ENCODE assay signal across 32 cellular contexts in the genomic region with DNA sequence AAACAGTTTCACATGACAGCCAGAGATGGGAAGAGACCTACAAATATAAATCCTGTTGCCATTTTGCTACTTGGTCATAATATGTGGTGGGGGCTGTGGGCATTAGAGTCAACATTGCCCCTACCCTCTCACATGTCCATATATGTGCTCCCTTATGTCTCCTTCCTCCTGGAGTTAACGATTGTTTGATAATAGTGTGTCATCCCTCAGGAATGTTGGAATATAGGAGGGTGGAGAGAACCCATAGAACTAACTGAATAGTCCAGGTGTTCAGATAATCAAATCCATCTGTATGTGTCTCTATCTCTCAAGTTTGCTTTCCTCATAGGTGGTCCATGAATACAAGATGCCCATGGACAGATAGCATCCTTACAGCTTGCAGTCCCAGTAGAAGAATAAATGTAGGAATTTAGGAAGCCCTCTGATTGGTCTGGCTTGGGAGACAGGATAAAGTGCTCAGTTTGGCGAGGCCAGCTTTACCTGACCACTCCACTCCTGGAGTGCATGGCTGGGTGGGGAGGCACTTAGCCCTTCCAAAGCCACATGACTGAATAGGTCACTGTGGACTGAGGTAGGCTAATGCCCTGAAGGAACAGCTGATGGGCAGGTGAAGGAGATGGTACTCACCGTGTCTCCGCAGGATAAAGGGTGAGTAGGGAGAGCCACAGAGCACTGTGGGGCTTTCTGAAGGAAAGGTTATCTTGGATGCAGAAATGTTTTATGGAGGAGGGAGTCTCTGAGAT.
DNase-seq lines count a peak whose midpoint lies in the region; ATAC-seq and TF ChIP-seq lines count a peak whose summit lies in the region.
"Had no signal": no experiment of that assay in that cellular context is flagged by ENCODE, and none has a peak within 500 bp of the region (broad histone marks: within the 10 kb centered on the region; RNA-seq: fewer than 3 reads in every experiment).

No MANE protein-coding gene starts in this region.

- DNase-seq in DMS53 treated with DMSO at 0.1 percent for 48 hours (lab: John Stamatoyannopoulos, UW; ENCODE audit: unreplicated experiment) = peak; percentile 14
- peak; percentile 11 for DNase-seq in LNCaP clone FGC (ENCODE audit: low read depth)
- DNase-seq in epithelial cell of esophagus (ENCODE audit: low read depth) = peak; percentile 28
- DNase-seq in mucosa of descending colon = no peak
- no peak for DNase-seq in tibial artery
- no peak for DNase-seq in NCI-H2029 (lab: John Stamatoyannopoulos, UW)
- DNase-seq: activated CD4-positive, alpha-beta memory T cell treated with anti-CD3 and anti-CD28 coated beads for 36 hours; activated CD4-positive, CD25-positive, alpha-beta regulatory T cell treated with anti-CD3 and anti-CD28 coated beads, Interleukin-2, amount 50 U/mL, for 72 hours; activated naive CD4-positive, alpha-beta T cell treated with anti-CD3 and anti-CD28 coated beads for 36 hours; adrenal gland; BE2C; CD8-positive, alpha-beta memory T cell; cerebellar nuclear complex; DMS 273 treated with DMSO at 0.1 percent for 48 hours; H7; left cardiac atrium; NCI-H1417 treated with DMSO at 0.1 percent for 48 hours; NCI-H510A; NK-92 treated with Interleukin-12 subunit alpha and Interleukin-12 subunit beta, amount 100 ng/mL, for 24 hours; pancreas; SHP77; T-helper 2 cell had no signal

- H3K36me3 ChIP-seq in mucosa of descending colon (ENCODE audit: low read depth) (no peaks in the 10 kb centered on the region), tibial artery (no peaks in the 10 kb centered on the region)
- H3K36me3 ChIP-seq: adrenal gland, BE2C, esophagus muscularis mucosa, neural progenitor cell, pancreas, right atrium auricular region, thoracic aorta, vagina had no signal

- ATAC-seq in mucosa of descending colon = peak; percentile 49
- ATAC-seq in HG03095 (IDR thresholded peaks at IDR 0.05; ENCODE audit: unreplicated experiment) = no peak
- no peak for ATAC-seq in HG03521 (IDR thresholded peaks at IDR 0.05; ENCODE audit: unreplicated experiment)
- ATAC-seq: left cardiac atrium, pancreas had no signal

- no peak overlapping the region for H3K27ac ChIP-seq in tibial artery
- H3K27ac ChIP-seq: adrenal gland, esophagus muscularis mucosa, HL-60, KMS-11, neural progenitor cell, pancreas, right atrium auricular region, thoracic aorta, vagina had no signal

- intact Hi-C loops in mucosa of descending colon (cut with DNase I, micrococcal nuclease) (no loop called here), tibial artery (cut with DNase I; ENCODE audit: low total_unique reads) (no loop called here)

- H3K4me3 ChIP-seq in LNCaP clone FGC (ENCODE audit: low read depth, low read length) (no peak overlapping the region), epithelial cell of esophagus (ENCODE audit: low read length) (no peak overlapping the region), mucosa of descending colon (no peak overlapping the region), tibial artery (no peak overlapping the region)
- H3K4me3 ChIP-seq: adrenal gland, esophagus muscularis mucosa, neural progenitor cell, pancreas, right atrium auricular region, smooth muscle cell, thoracic aorta, vagina had no signal

- H3K27me3 ChIP-seq in tibial artery = peaks cover 0 to 11% of the 10 kb centered on the region in 2 donors
- H3K27me3 ChIP-seq: adrenal gland, BE2C, neural progenitor cell, pancreas, right atrium auricular region, vagina had no signal

- H3K9me3 ChIP-seq in mucosa of descending colon (peaks cover 5% of the 10 kb centered on the region), tibial artery (no peaks in the 10 kb centered on the region)
- H3K9me3 ChIP-seq: adrenal gland, BE2C, pancreas, thoracic aorta, vagina had no signal

- H3K4me1 ChIP-seq in mucosa of descending colon (ENCODE audit: low read depth) (peaks cover 9% of the 10 kb centered on the region), tibial artery (no peaks in the 10 kb centered on the region)
- H3K4me1 ChIP-seq: adrenal gland, BE2C, esophagus muscularis mucosa, neural progenitor cell, pancreas, right atrium auricular region, vagina had no signal

- no peak for TF ChIP-seq CTCF in LNCaP clone FGC (IDR thresholded peaks at IDR 0.05; ENCODE audit: control insufficient read depth, extremely low read depth, insufficient read depth)
- TF ChIP-seq CTCF in epithelial cell of esophagus (IDR thresholded peaks at IDR 0.05; ENCODE audit: insufficient read depth, low read depth, low read length, missing control alignments) = no peak
- no peak for TF ChIP-seq CTCF in mucosa of descending colon (IDR thresholded peaks at IDR 0.05)
- TF ChIP-seq CTCF in tibial artery (IDR thresholded peaks at IDR 0.05) = no peak

Comparison
In these comparisons a context has a peak if more than half of its experiments do, and no peak if none do; other contexts are left out.
1. DNase-seq: peak in DMS53 treated with DMSO at 0.1 percent for 48 hours (single experiment), LNCaP clone FGC (single experiment) and epithelial cell of esophagus (single experiment); none in mucosa of descending colon (0 of 3), tibial artery (0 of 2) and NCI-H2029 (single experiment).